Comparison of ENCODE assay signal across 11 cellular contexts in genomic region chrX:10011261-10011931, GRCh38. TPM values are rescaled to one million over a fixed set of nuclear protein-coding genes. Genes with fewer than 3 reads are reported as not detected.
DNase-seq lines count a peak whose midpoint lies in the region; TF ChIP-seq lines count a peak whose summit lies in the region.
"Had no signal": no experiment of that assay in that cellular context is flagged by ENCODE, and none has a peak within 500 bp of the region (broad histone marks: within the 10 kb centered on the region; RNA-seq: fewer than 3 reads in every experiment).

No MANE protein-coding gene starts in this region.

- H2AK5ac ChIP-seq in mesendoderm (ENCODE audit: low read length) = no peak overlapping the region

- H3K9ac ChIP-seq in adipocyte (ENCODE audit: low read length) (no peak overlapping the region), mesendoderm (ENCODE audit: low read length) (no peak overlapping the region)

- H3K36me3 ChIP-seq in adipocyte (ENCODE audit: control insufficient read depth, insufficient read depth, low read length, severe bottlenecking) (no peaks in the 10 kb centered on the region), mesendoderm (ENCODE audit: control insufficient read depth, insufficient read depth, low read length) (no peaks in the 10 kb centered on the region)
- H3K36me3 ChIP-seq: prostate gland had no signal

- H3K27ac ChIP-seq in mesendoderm (ENCODE audit: low read depth, low read length) = peak overlapping the region; percentile 79
- H3K27ac ChIP-seq: foreskin keratinocyte, prostate gland had no signal

- peak overlapping the region; percentile 50 for H3K56ac ChIP-seq in mesendoderm (ENCODE audit: low read length)

- H3K4me1 ChIP-seq in adipocyte (ENCODE audit: control insufficient read depth, insufficient read depth, low read length) = no peaks in the 10 kb centered on the region
- no peaks in the 10 kb centered on the region for H3K4me1 ChIP-seq in mesendoderm (ENCODE audit: control insufficient read depth, low read depth, low read length)
- H3K4me1 ChIP-seq: foreskin keratinocyte, prostate gland had no signal

- no peak overlapping the region for H2BK5ac ChIP-seq in mesendoderm (ENCODE audit: low read length)

- H3K18ac ChIP-seq in mesendoderm (ENCODE audit: low read length) = peak overlapping the region; percentile 75

- H2BK15ac ChIP-seq in mesendoderm (replicated peaks; ENCODE audit: low read depth) = no peak overlapping the region

- H3K4me1 Mint-ChIP-seq in IgD-negative memory B cell = peaks cover 13 to 23% (median 16%) of the 10 kb centered on the region in 3 donors

- no peak overlapping the region for H4K8ac ChIP-seq in mesendoderm (ENCODE audit: low read depth, low read length)

- H3K27me3 ChIP-seq in adipocyte (replicated peaks; ENCODE audit: control insufficient read depth, insufficient read depth, low read length) (peaks cover 6% of the 10 kb centered on the region), mesendoderm (ENCODE audit: insufficient read depth, low read length, poor library complexity) (no peaks in the 10 kb centered on the region)
- H3K27me3 ChIP-seq: foreskin keratinocyte had no signal

- H3K36me3 Mint-ChIP-seq in IgD-negative memory B cell = no peaks in the 10 kb centered on the region

- H3K27ac Mint-ChIP-seq in IgD-negative memory B cell = peak overlapping the region; percentile 40 to 70 (median 54)

- H3K79me1 ChIP-seq in mesendoderm (ENCODE audit: low read length) = no peaks in the 10 kb centered on the region

- H3K4ac ChIP-seq in mesendoderm (ENCODE audit: low read depth, low read length) = peak overlapping the region; percentile 36

- peak; percentile 23 for DNase-seq in COLO829 (ENCODE audit: low spot score)
- peak; percentile 53 for DNase-seq in adipocyte (ENCODE audit: low read depth)
- peak; percentile 57 for DNase-seq in mesendoderm
- no peak for DNase-seq in stimulated activated CD4-positive, alpha-beta T cell treated with anti-CD3 and anti-CD28 coated beads, Interleukin-2, amount 100 ng/mL, for 24 hours
- DNase-seq in hepatic stellate cell (ENCODE audit: low spot score) = no peak
- DNase-seq in NOMO-1 treated with DMSO at 0.1 percent for 48 hours (lab: John Stamatoyannopoulos, UW; ENCODE audit: unreplicated experiment) = no peak
- DNase-seq in GM13977 (ENCODE audit: low spot score) = no peak
- DNase-seq: foreskin keratinocyte had no signal

- peaks cover 4% of the 10 kb centered on the region for H3K27me3 Mint-ChIP-seq in IgD-negative memory B cell

- in situ Hi-C loops in GM13977 (cut with MboI; ENCODE audit: low pct_unique_long_range_greater_than_20kb, low sequenced_read_pairs, unreplicated experiment) = no loop called here

- no peak overlapping the region for H3K23ac ChIP-seq in mesendoderm (ENCODE audit: low read length)

- peaks cover 2% of the 10 kb centered on the region for H3K79me2 ChIP-seq in mesendoderm (ENCODE audit: control insufficient read depth, insufficient read depth, low read length)

- WGBS in mesendoderm (ENCODE audit: extremely low coverage, insufficient coverage, low lambda C conversion rate) = no CpG with 5 or more reads among the region's 10 CpGs

- no peak for TF ChIP-seq CTCF in GM13977 (IDR thresholded peaks at IDR 0.05; ENCODE audit: extremely low read depth, insufficient read depth, missing control alignments)

- H3K9me3 Mint-ChIP-seq in IgD-negative memory B cell = no peaks in the 10 kb centered on the region

- H3K4me2 ChIP-seq in mesendoderm (ENCODE audit: low read length) = no peak overlapping the region

- no peaks in the 10 kb centered on the region for H3K9me3 ChIP-seq in adipocyte (ENCODE audit: control insufficient read depth, low read length)
- H3K9me3 ChIP-seq: prostate gland had no signal

- H3K4me3 ChIP-seq in adipocyte (ENCODE audit: low read length) = no peak overlapping the region
- H3K4me3 ChIP-seq in mesendoderm (ENCODE audit: low read length) = no peak overlapping the region
- H3K4me3 ChIP-seq: K562, prostate gland had no signal

- H2BK120ac ChIP-seq in mesendoderm (ENCODE audit: low read depth, low read length) = no peak overlapping the region

- H4K5ac ChIP-seq in mesendoderm (ENCODE audit: low read length) = no peak overlapping the region

- peak overlapping the region; percentile 1 to 75 (median 38) for H3K4me3 Mint-ChIP-seq in IgD-negative memory B cell

RNA-seq across cellular contexts. Expression of gene CLDN34, which starts 44.2 kb away (rescaled TPM):
- polyA plus RNA-seq in IgD-negative memory B cell = not detected
- polyA plus RNA-seq in mesendoderm (2013, experiment 1 of 2) = 0.24 TPM
- 0.22 TPM for polyA plus RNA-seq in mesendoderm (2013, experiment 2 of 2)
- polyA plus RNA-seq: K562 had no signal

Comparison
In these comparisons a context has a peak if more than half of its experiments do, and no peak if none do; other contexts are left out.
1. DNase-seq: peak in COLO829 (single experiment), adipocyte (single experiment) and mesendoderm (single experiment); none in stimulated activated CD4-positive, alpha-beta T cell treated with anti-CD3 and anti-CD28 coated beads, Interleukin-2, amount 100 ng/mL, for 24 hours (0 of 2), hepatic stellate cell (single experiment), NOMO-1 treated with DMSO at 0.1 percent for 48 hours (single experiment) and GM13977 (single experiment).